Comparison of ENCODE assay signal across 1 cellular context in genomic region chr5:96067902-96068614, GRCh38.
TF ChIP-seq lines count a peak whose summit lies in the region.

No MANE protein-coding gene starts in this region.

TF ChIP-seq in HEK293, 187 proteins besides CTCF, POLR2A, EP300 and RAD21 (continued from another document):
- TF ChIP-seq ZNF398 (tag by site-specific recombination; IDR thresholded peaks at IDR 0.05): 0 out of 2 replicates have a peak, but pooled peaks have one; percentile 9
- no peak for TF ChIP-seq ZFP37 (tag by site-specific recombination; IDR thresholded peaks at IDR 0.05)
- TF ChIP-seq ZNF175 (tag by site-specific recombination; IDR thresholded peaks at IDR 0.05): no peak
- TF ChIP-seq ZNF585B (tag by site-specific recombination; IDR thresholded peaks at IDR 0.05): no peak
- no peak for TF ChIP-seq ZNF341 (tag by site-specific recombination; IDR thresholded peaks at IDR 0.05; ENCODE audit: low read depth)
- 0 out of 2 replicates have a peak, but pooled peaks have one; percentile 31 for TF ChIP-seq ZNF629 (tag by site-specific recombination; IDR thresholded peaks at IDR 0.05)
